Comparison of ENCODE assay signal across 8 cellular contexts in genomic region chr22:24230911-24231656, GRCh38. TPM values are rescaled to one million over a fixed set of nuclear protein-coding genes. Genes with fewer than 3 reads are reported as not detected.
DNase-seq lines count a peak whose midpoint lies in the region; ATAC-seq and TF ChIP-seq lines count a peak whose summit lies in the region.

No MANE protein-coding gene starts in this region.

- 68 to 71% methylated on average over 10 to 11 of the region's 18 CpGs for WGBS in tibial nerve, 2 donors

- TF ChIP-seq CTCF in GM12875 (IDR thresholded peaks at IDR 0.05; ENCODE audit: borderline replicate concordance, insufficient read depth, low read depth, low read length) (peak; percentile 55; the same call in 1 of the 2 replicates), Panc1 (IDR thresholded peaks at IDR 0.05) (no peak; the same call in 1 of the 2 replicates), tibial nerve (IDR thresholded peaks at IDR 0.05) (peak in 2 of 5 experiments; percentile 27 to 30)

- DNase-seq in Panc1 (ENCODE audit: low read depth, low spot score) (no peak), islet precursor cell (peak; percentile 68), tibial nerve (ENCODE audit: low spot score in 2 of 2) (no peak), OCI-M2 (lab: John Stamatoyannopoulos, UW; ENCODE audit: unreplicated experiment) (no peak)
- peak; percentile 54 for DNase-seq in activated gamma-delta T cell treated with anti-CD3 and anti-CD28 coated beads, Interleukin-2, amount 50 U/mL, for 16 hours (ENCODE audit: low read depth)
- peak; percentile 30 to 42 for DNase-seq in stimulated activated CD8-positive, alpha-beta memory T cell treated with anti-CD3 and anti-CD28 coated beads, Interleukin-2, amount 100 ng/mL, for 1 hour (ENCODE audit: low read depth in 2 of 2)

- H3K27ac ChIP-seq in Panc1 (ENCODE audit: low read length), result no peak overlapping the region; the same call in 1 of the 2 replicates
- no peak overlapping the region for H3K27ac ChIP-seq in tibial nerve

- no peak overlapping the region for H3K4me3 ChIP-seq in GM12875 (ENCODE audit: low read depth, low read length)
- H3K4me3 ChIP-seq in Panc1 (ENCODE audit: low read depth in 2 of 2, low read length in 2 of 2), result no peak overlapping the region
- H3K4me3 ChIP-seq in tibial nerve, result no peak overlapping the region

- in situ Hi-C loops in Panc1 (cut with HindIII; ENCODE audit: low pct_unique_long_range_greater_than_20kb, low sequenced_read_pairs), result no loop called here

- intact Hi-C loops in Panc1 (cut with micrococcal nuclease; ENCODE audit: unreplicated experiment), result no loop called here

- H3K4me1 ChIP-seq in Panc1 (ENCODE audit: control insufficient read depth, insufficient read depth, low read length) (no peaks in the 10 kb centered on the region), tibial nerve (no peaks in the 10 kb centered on the region)

- H3K9me3 ChIP-seq in Panc1 (ENCODE audit: control insufficient read depth, insufficient read depth, low read depth, low read length) (no peaks in the 10 kb centered on the region), tibial nerve (no peaks in the 10 kb centered on the region)

- H3K27me3 ChIP-seq in Panc1 (ENCODE audit: control insufficient read depth, insufficient read depth, low read length), result no peaks in the 10 kb centered on the region
- no peaks in the 10 kb centered on the region for H3K27me3 ChIP-seq in tibial nerve

- no TSS peak for BruUV-seq in Panc1 (replicated peaks; lab: Mats Ljungman, UMichigan)

- H3K36me3 ChIP-seq in Panc1 (ENCODE audit: control insufficient read depth, insufficient read depth, low read length) (no peaks in the 10 kb centered on the region), tibial nerve (peaks cover 0 to 24% (median 0%) of the 10 kb centered on the region in 3 donors)

- POLR2A ChIA-PET in Panc1 (lab: Charles Lee), result no interaction called here

- ATAC-seq in Panc1, result peak; percentile 42; the same call in 1 of the 2 replicates
- ATAC-seq in HG03139 (IDR thresholded peaks at IDR 0.05; ENCODE audit: unreplicated experiment), result no peak

- no peak for TF ChIP-seq POLR2A in tibial nerve (IDR thresholded peaks at IDR 0.05)

- TF ChIP-seq EP300 in tibial nerve (IDR thresholded peaks at IDR 0.05), result no peak

- CTCF ChIA-PET in Panc1 (lab: Charles Lee), result no interaction called here

RNA-seq across cellular contexts. Expression of gene GGT5, which starts 13.8 kb away (rescaled TPM):
- total RNA-seq in Panc1 (2021; ENCODE audit: unreplicated experiment) (3.6 TPM), tibial nerve (100 to 1,000 TPM in 1 of 4 donors, 10 to 100 TPM in 3; 35.8 to 156 (median 83.7) TPM)
- 3.3 TPM for polyA plus RNA-seq in Panc1 (2012; ENCODE audit: insufficient read length)

RNA-seq across cellular contexts. Expression of gene SPECC1L, which starts 39.5 kb away (rescaled TPM):
- total RNA-seq in Panc1 (2021; ENCODE audit: unreplicated experiment) (43.3 TPM), tibial nerve (10 to 100 TPM; 42.2 to 45.1 (median 43.6) TPM)
- polyA plus RNA-seq in Panc1 (2012; ENCODE audit: insufficient read length), result 17.7 TPM

RNA-seq across cellular contexts. Expression of gene SUSD2, which starts 49.8 kb away (rescaled TPM):
- total RNA-seq in Panc1 (2021; ENCODE audit: unreplicated experiment), result 10.6 TPM
- polyA plus RNA-seq in Panc1 (2012; ENCODE audit: insufficient read length), result 41.0 TPM
- total RNA-seq in tibial nerve, result 1 to 10 TPM; 9.0 to 9.6 (median 9.4) TPM

Comparison
In these comparisons a context has a peak if more than half of its experiments do, and no peak if none do; other contexts are left out.
1. DNase-seq: peak in activated gamma-delta T cell treated with anti-CD3 and anti-CD28 coated beads, Interleukin-2, amount 50 U/mL, for 16 hours (single experiment), islet precursor cell (single experiment) and stimulated activated CD8-positive, alpha-beta memory T cell treated with anti-CD3 and anti-CD28 coated beads, Interleukin-2, amount 100 ng/mL, for 1 hour (2 of 2); none in Panc1 (single experiment), tibial nerve (0 of 2) and OCI-M2 (single experiment).